1 cellular context compared by ENCODE assay signal in the genomic region with DNA sequence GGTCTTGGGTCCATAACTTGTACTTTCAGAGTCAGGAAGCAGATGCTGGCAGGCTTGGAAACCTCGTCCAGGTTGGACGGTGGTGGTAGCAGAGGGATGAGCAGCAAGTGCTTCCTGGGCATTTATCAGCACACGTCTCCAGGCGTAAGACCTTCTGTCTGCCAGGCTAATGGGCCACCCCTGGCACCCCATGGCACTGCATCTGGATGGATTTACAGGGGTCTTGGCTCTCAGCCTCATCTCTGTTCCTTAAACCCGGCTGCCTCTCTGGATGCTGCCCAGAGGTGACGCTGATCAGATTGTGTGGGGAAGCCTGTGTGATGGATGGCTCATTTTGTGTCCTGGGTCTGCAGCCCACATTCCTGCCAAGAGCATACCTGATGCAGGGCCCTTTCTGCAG.
TF ChIP-seq lines count a peak whose summit lies in the region.

No MANE protein-coding gene starts in this region.

TF ChIP-seq in H1, 55 proteins besides CTCF, POLR2A, EP300 and RAD21 (continued from another document):
- TF ChIP-seq USF2 (IDR thresholded peaks at IDR 0.05; ENCODE audit: low read length) = no peak
- no peak for TF ChIP-seq GTF2F1 (IDR thresholded peaks at IDR 0.05; ENCODE audit: borderline replicate concordance, low read depth, low read length)
- no peak for TF ChIP-seq KDM4A (IDR thresholded peaks at IDR 0.05; ENCODE audit: low read depth, low read length, severe bottlenecking)
- no peak for TF ChIP-seq MAFK (IDR thresholded peaks at IDR 0.05; ENCODE audit: low read depth, low read length)
- TF ChIP-seq, protein P1, sequence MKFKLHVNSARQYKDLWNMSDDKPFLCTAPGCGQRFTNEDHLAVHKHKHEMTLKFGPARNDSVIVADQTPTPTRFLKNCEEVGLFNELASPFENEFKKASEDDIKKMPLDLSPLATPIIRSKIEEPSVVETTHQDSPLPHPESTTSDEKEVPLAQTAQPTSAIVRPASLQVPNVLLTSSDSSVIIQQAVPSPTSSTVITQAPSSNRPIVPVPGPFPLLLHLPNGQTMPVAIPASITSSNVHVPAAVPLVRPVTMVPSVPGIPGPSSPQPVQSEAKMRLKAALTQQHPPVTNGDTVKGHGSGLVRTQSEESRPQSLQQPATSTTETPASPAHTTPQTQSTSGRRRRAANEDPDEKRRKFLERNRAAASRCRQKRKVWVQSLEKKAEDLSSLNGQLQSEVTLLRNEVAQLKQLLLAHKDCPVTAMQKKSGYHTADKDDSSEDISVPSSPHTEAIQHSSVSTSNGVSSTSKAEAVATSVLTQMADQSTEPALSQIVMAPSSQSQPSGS (IDR thresholded peaks at IDR 0.05; ENCODE audit: low read length) = no peak
TF ChIP-seq in H1: peak in this region for 0.
